Comparison of ENCODE assay signal across 28 cellular contexts in genomic region chr17:66150708-66151107, GRCh38.
"Had no signal": no experiment of that assay in that cellular context is flagged by ENCODE, and none has a peak within 500 bp of the region (broad histone marks: within the 10 kb centered on the region; RNA-seq: fewer than 3 reads in every experiment).

No MANE protein-coding gene starts in this region.

- H3K9me3 ChIP-seq: ovary, psoas muscle, spleen, suprapubic skin, testis, tibial artery, transverse colon, upper lobe of right lung, uterus had no signal

- H3K4me3 ChIP-seq: neural progenitor cell, ovary, psoas muscle, skin epidermis, smooth muscle cell, spleen, suprapubic skin, testis, tibial artery, transverse colon, upper lobe of right lung, uterus had no signal

- H3K27me3 ChIP-seq: neural progenitor cell, ovary, spleen, suprapubic skin, testis, tibial artery, transverse colon, upper lobe of right lung, uterus had no signal

- H3K4me1 ChIP-seq: neural progenitor cell, parathyroid adenoma, psoas muscle, spleen, suprapubic skin, testis, tibial artery, upper lobe of right lung, uterus had no signal

- H3K4me2 ChIP-seq: neural progenitor cell, smooth muscle cell had no signal

- ATAC-seq: natural killer cell; psoas muscle; right cardiac atrium; sciatic nerve; stimulated activated memory B cell treated with anti-CD40 and anti-IgM and Interleukin-4, amounts not matched to agents 10 μg/mL and 1 μg/mL and 100 μg/mL, for 72 hours; stimulated activated naive CD8-positive, alpha-beta T cell treated with anti-CD3 and anti-CD28 coated beads, Interleukin-15, amount 100 ng/mL, for 72 hours; stimulated activated naive CD8-positive, alpha-beta T cell treated with anti-CD3 and anti-CD28 coated beads, Interleukin-15, Interleukin-2, amounts not matched to agents 100 U/mL and 50 U/mL, for 24 hours; upper lobe of right lung had no signal

- H3K36me3 ChIP-seq: neural progenitor cell, ovary, spleen, suprapubic skin, transverse colon, upper lobe of right lung had no signal

- H2AFZ ChIP-seq: neural progenitor cell, parathyroid adenoma had no signal

- DNase-seq: natural killer cell; occipital lobe; ovary; posterior cingulate gyrus; psoas muscle; right cardiac atrium; spleen; stimulated activated CD4-positive, alpha-beta T cell treated with anti-CD3 and anti-CD28 coated beads, Interleukin-12 subunit alpha, Interleukin-12 subunit beta, amount 100 ng/mL, for 4 hours; stimulated activated CD4-positive, alpha-beta T cell treated with anti-CD3 and anti-CD28 coated beads, Interleukin-1b, Interleukin-23, amount 100 ng/mL, for 48 hours; stimulated activated CD4-positive, alpha-beta T cell treated with anti-CD3 and anti-CD28 coated beads, Interleukin-4, amount 100 ng/mL, for 1 hour; stimulated activated CD4-positive, alpha-beta T cell treated with anti-CD3 and anti-CD28 coated beads, Interleukin-4, amount 100 ng/mL, for 4 hours; stimulated activated CD8-positive, alpha-beta memory T cell treated with anti-CD3 and anti-CD28 coated beads, Interleukin-4, amount 100 ng/mL, for 48 hours; stimulated activated naive CD4-positive, alpha-beta T cell; stimulated activated naive CD8-positive, alpha-beta T cell treated with anti-CD3 and anti-CD28 coated beads, Interleukin-15, amount 100 ng/mL, for 72 hours; stimulated activated naive CD8-positive, alpha-beta T cell treated with anti-CD3 and anti-CD28 coated beads, Interleukin-15, Interleukin-2, amounts not matched to agents 100 U/mL and 50 U/mL, for 24 hours; substantia nigra; testis; tibial artery; transverse colon; upper lobe of right lung; uterus had no signal

- H3K79me2 ChIP-seq: parathyroid adenoma had no signal

- H3K27ac ChIP-seq: neural progenitor cell, ovary, parathyroid adenoma, psoas muscle, skin epidermis, spleen, suprapubic skin, testis, tibial artery, transverse colon, upper lobe of right lung, uterus had no signal

- H3K9ac ChIP-seq: neural progenitor cell, parathyroid adenoma had no signal
